ENCODE assay signal across 8 cellular contexts in genomic region chr13:96020155-96020575, GRCh38. TPM values are rescaled to one million over a fixed set of nuclear protein-coding genes. Genes with fewer than 3 reads are reported as not detected.
DNase-seq lines count a peak whose midpoint lies in the region; ATAC-seq, FAIRE-seq and TF ChIP-seq lines count a peak whose summit lies in the region.

No MANE protein-coding gene starts in this region.

- H3K9ac ChIP-seq in K562 (ENCODE audit: insufficient read depth in 1 of 2, low read depth in 2 of 2, low read length in 2 of 2), result no peak overlapping the region

- WGBS in K562 (ENCODE audit: insufficient coverage, low coverage, missing lambda C conversion rate), result 27% methylated on average over 3 of the region's 3 CpGs
- WGBS in suprapubic skin, result 50% methylated on average over 3 of the region's 3 CpGs

- peak; percentile 85 for ATAC-seq in GM19452 (IDR thresholded peaks at IDR 0.05; ENCODE audit: unreplicated experiment)
- ATAC-seq in HG03439 (IDR thresholded peaks at IDR 0.05; ENCODE audit: unreplicated experiment), result peak; percentile 94
- ATAC-seq in K562, result peak; percentile 93
- no peak for ATAC-seq in activated T-cell treated with anti-CD3 and anti-CD28 coated beads, Interleukin-2, amount 50 U/mL, for 4 hours

- TF ChIP-seq CTCF in K562 (IDR thresholded peaks at IDR 0.05 in 2 of 3, conservative IDR thresholded peaks at IDR 0.05 in 1 of 3; ENCODE audit: insufficient read depth in 2 of 3, low read depth in 1 of 3, low read length in 3 of 3) (peak; percentile 34 to 73 (median 48); a peak in 4 of 6 replicates), suprapubic skin (IDR thresholded peaks at IDR 0.05) (peak; percentile 14 to 31)

- no peaks in the 10 kb centered on the region for H3K9me1 ChIP-seq in K562 (ENCODE audit: control insufficient read depth, insufficient read depth, low read length)

- H3K27me3 ChIP-seq in K562 (ENCODE audit: control insufficient read depth in 2 of 2, insufficient read depth in 2 of 2, low read length in 2 of 2) (no peaks in the 10 kb centered on the region), suprapubic skin (no peaks in the 10 kb centered on the region)

- H3K9me3 ChIP-seq in K562 (replicated peaks; ENCODE audit: control insufficient read depth, insufficient read depth, low read depth, low read length) (no peaks in the 10 kb centered on the region), suprapubic skin (no peaks in the 10 kb centered on the region)

- TF ChIP-seq RAD21 in K562 (CRISPR knock-in tag; conservative IDR thresholded peaks at IDR 0.05 in 1 of 2, IDR thresholded peaks at IDR 0.05 in 1 of 2), result peak; percentile 54 to 64

- H2AFZ ChIP-seq in K562 (ENCODE audit: low read depth, low read length), result no peak overlapping the region

- no peak for TF ChIP-seq EP300 in K562 (IDR thresholded peaks at IDR 0.05; ENCODE audit: low read length)
- TF ChIP-seq EP300 in suprapubic skin (IDR thresholded peaks at IDR 0.05), result no peak

- peak; percentile 31 for DNase-seq in DMS79 treated with DMSO at 0.1 percent for 48 hours (lab: John Stamatoyannopoulos, UW)
- peak; percentile 58 for DNase-seq in NCI-H524 treated with DMSO at 0.1 percent for 48 hours (lab: John Stamatoyannopoulos, UW)
- peak; percentile 11 to 56 (median 26) for DNase-seq in K562 (ENCODE audit: extremely low read depth in 1 of 4, low spot score in 3 of 4)
- DNase-seq in islet precursor cell, result peak; percentile 66
- no peak for DNase-seq in suprapubic skin (ENCODE audit: low spot score in 2 of 2)
- no peak for DNase-seq in activated T-cell treated with anti-CD3 and anti-CD28 coated beads, Interleukin-2, amount 50 U/mL, for 4 hours

- peak; percentile 49 for FAIRE-seq in K562 (lab: Jason Lieb, UNC)

- no peak overlapping the region for H3K4me2 ChIP-seq in K562 (ENCODE audit: insufficient read depth, low read length)

- TF ChIP-seq POLR2A in K562 (conservative IDR thresholded peaks at IDR 0.05), result no peak
- no peak for TF ChIP-seq POLR2A in suprapubic skin (IDR thresholded peaks at IDR 0.05)

- H4K20me1 ChIP-seq in K562 (replicated peaks; ENCODE audit: control insufficient read depth, insufficient read depth, low read length), result no peaks in the 10 kb centered on the region

- POLR2A ChIA-PET in K562 (lab: Yijun Ruan, JAX), result interaction anchor here (0.6 to 1.0 kb wide), 2 partner anchors 209 to 949 kb away, joined by 3 to 4 read pairs; no protein-coding TSS in a partner anchor

- peaks cover 7% of the 10 kb centered on the region for H3K9me3 Mint-ChIP-seq in activated T-cell treated with anti-CD3 and anti-CD28 coated beads, Interleukin-2, amount 50 U/mL, for 4 hours

- no peaks in the 10 kb centered on the region for H3K27me3 Mint-ChIP-seq in activated T-cell treated with anti-CD3 and anti-CD28 coated beads, Interleukin-2, amount 50 U/mL, for 4 hours (ENCODE audit: low read depth)

- no peaks in the 10 kb centered on the region for H3K79me2 ChIP-seq in K562 (ENCODE audit: control insufficient read depth, insufficient read depth, low read length)

- no peaks in the 10 kb centered on the region for H3K4me1 Mint-ChIP-seq in activated T-cell treated with anti-CD3 and anti-CD28 coated beads, Interleukin-2, amount 50 U/mL, for 4 hours (ENCODE audit: low read depth)

- intact Hi-C loops in K562 (cut with micrococcal nuclease), result loop anchor here (1.0 to 10.0 kb wide), 4 partner anchors 57 to 945 kb away; no protein-coding TSS in a partner anchor

- CTCF ChIA-PET in K562 (lab: Yijun Ruan, JAX; ENCODE audit: low intra/inter-chr PET ratio), result interaction anchor here (1.2 to 1.9 kb wide), 4 partner anchors 56 to 947 kb away, joined by 4 to 6 read pairs (median 4); no protein-coding TSS in a partner anchor

- BruUV-seq in K562 (replicated peaks; lab: Mats Ljungman, UMichigan), result no TSS peak

- H3K36me3 ChIP-seq in K562 (ENCODE audit: control insufficient read depth, insufficient read depth, low read length), result peaks cover 15% of the 10 kb centered on the region; the same call in 2 of the 3 replicates
- H3K36me3 ChIP-seq in suprapubic skin, result peaks cover 9% of the 10 kb centered on the region

- H3K4me3 ChIP-seq in K562 (no peak overlapping the region), suprapubic skin (no peak overlapping the region)

- H3K4me3 Mint-ChIP-seq in activated T-cell treated with anti-CD3 and anti-CD28 coated beads, Interleukin-2, amount 50 U/mL, for 4 hours, result no peak overlapping the region

- no peak overlapping the region for H3K27ac ChIP-seq in K562 (ENCODE audit: extremely low read depth, low read depth, low read length)
- no peak overlapping the region for H3K27ac ChIP-seq in suprapubic skin

- in situ Hi-C loops in K562 (cut with MboI), result no loop called here

- no peaks in the 10 kb centered on the region for H3K36me3 Mint-ChIP-seq in activated T-cell treated with anti-CD3 and anti-CD28 coated beads, Interleukin-2, amount 50 U/mL, for 4 hours (ENCODE audit: insufficient read depth)

- H3K4me1 ChIP-seq in K562 (replicated peaks in 1 of 2; ENCODE audit: control insufficient read depth in 2 of 2, insufficient read depth in 2 of 2, low read length in 2 of 2) (no peaks in the 10 kb centered on the region), suprapubic skin (no peaks in the 10 kb centered on the region)

TF ChIP-seq in K562, 482 proteins besides CTCF, POLR2A, EP300 and RAD21:
- TF ChIP-seq SMC3 (conservative IDR thresholded peaks at IDR 0.05; ENCODE audit: insufficient read depth, low read depth, low read length) (0 out of 2 replicates have a peak, but pooled peaks have one; percentile 25), SNRNP70 (optimal IDR thresholded peaks at IDR 0.05; ENCODE audit: low read depth, low read length) (no peak)

RNA-seq across cellular contexts. Expression of gene UGGT2, which starts 33.0 kb away (rescaled TPM):
- 44.5 and 121 TPM in 2 replicates for total RNA-seq in K562 (2011; cell fraction: chromatin; rRNA removed; ENCODE audit: low replicate concordance)
- 52.6 and 54.4 TPM in 2 replicates for total RNA-seq in K562 (2011; cell fraction: nucleolus; rRNA removed)
- total RNA-seq in K562 (2011; cell fraction: nucleoplasm; rRNA removed), result 46.5 and 79.3 TPM in 2 replicates
- total RNA-seq in K562 (2014; rRNA removed), result 17.7 and 22.6 TPM in 2 replicates
- total RNA-seq in K562 (2014; rRNA removed; fragmentation: Illumina TruSeq; extraction: Trizol), result 24.5 and 28.7 TPM in 2 replicates
- 22.9 and 23.7 TPM in 2 replicates for total RNA-seq in K562 (2015; rRNA removed; fragmentation: Illumina TruSeq; extraction: Trizol)
- total RNA-seq in K562 (2021), result 14.9 and 15.6 TPM in 2 replicates
- polyA plus RNA-seq in K562 (2011; rRNA removed), result 14.5 and 20.4 TPM in 2 replicates
- 2.4 and 3.3 TPM in 2 replicates for polyA plus RNA-seq in K562 (2011; cell fraction: cytosol; rRNA removed)
- polyA plus RNA-seq in K562 (2011; cell fraction: nucleus; rRNA removed), result 27.4 and 48.7 TPM in 2 replicates
- 5.2 and 17.4 TPM in 2 replicates for polyA plus RNA-seq in K562 (2012)
- polyA plus RNA-seq in K562 (2014; fragmentation: Illumina TruSeq; extraction: Trizol), result 9.3 and 12.5 TPM in 2 replicates
- 1 to 10 TPM; 3.5 to 4.0 TPM for polyA plus RNA-seq in K562 (2014; fragmentation: Nextera tagmentation; extraction: Ambion mirVana)
- 15.4 and 18.3 TPM in 2 replicates for polyA plus RNA-seq in K562 (2014; rRNA removed)
- polyA minus RNA-seq in K562 (2011; rRNA and poly(A)+ RNA removed), result 37.0 and 38.9 TPM in 2 replicates
- polyA minus RNA-seq in K562 (2011; cell fraction: cytosol; rRNA and poly(A)+ RNA removed), result 6.6 and 8.2 TPM in 2 replicates
- 99.9 and 108 TPM in 2 replicates for polyA minus RNA-seq in K562 (2011; cell fraction: nucleus; rRNA and poly(A)+ RNA removed)
- total RNA-seq in suprapubic skin, result 10 to 100 TPM; 11.8 to 38.9 (median 13.7) TPM
- under 1 TPM; 0.08 to 0.46 (median 0.08) TPM for total RNA-seq in activated T-cell treated with anti-CD3 and anti-CD28 coated beads, Interleukin-2, amount 50 U/mL, for 4 hours

Comparison
In these comparisons a context has a peak if more than half of its experiments do, and no peak if none do; other contexts are left out.
1. DNase-seq: peak in DMS79 treated with DMSO at 0.1 percent for 48 hours (single experiment), NCI-H524 treated with DMSO at 0.1 percent for 48 hours (single experiment), K562 (4 of 4) and islet precursor cell (single experiment); none in suprapubic skin (0 of 2) and activated T-cell treated with anti-CD3 and anti-CD28 coated beads, Interleukin-2, amount 50 U/mL, for 4 hours (single experiment).
2. ATAC-seq: peak in GM19452 (single experiment), HG03439 (single experiment) and K562 (single experiment); none in activated T-cell treated with anti-CD3 and anti-CD28 coated beads, Interleukin-2, amount 50 U/mL, for 4 hours (0 of 2).
3. RNA of gene UGGT2, which starts 33.0 kb away (total RNA-seq): 14.9 to 121 TPM in K562 and 11.8 to 38.9 TPM in suprapubic skin; 0.08 to 0.46 TPM in activated T-cell treated with anti-CD3 and anti-CD28 coated beads, Interleukin-2, amount 50 U/mL, for 4 hours; every median in the first group is over 4 times any median in the second.